In genomic region chr9:38036359-38037084, GRCh38 we compare ENCODE assay signal across 13 cellular contexts. TPM values are rescaled to one million over a fixed set of nuclear protein-coding genes. Genes with fewer than 3 reads are reported as not detected.
A peak's percentile ranks its signal among the peaks of the same experiment; 100 is the strongest.
DNase-seq lines count a peak whose midpoint lies in the region; ATAC-seq and TF ChIP-seq lines count a peak whose summit lies in the region.
"Had no signal": no experiment of that assay in that cellular context is flagged by ENCODE, and none has a peak within 500 bp of the region (broad histone marks: within the 10 kb centered on the region; RNA-seq: fewer than 3 reads in every experiment).

No MANE protein-coding gene starts in this region.

- peak overlapping the region; percentile 95 for H3K4ac ChIP-seq in IMR-90 (ENCODE audit: low read depth, low read length)
- H3K4ac ChIP-seq in mesendoderm (ENCODE audit: low read depth, low read length), result no peak overlapping the region

- H4K5ac ChIP-seq in IMR-90 (ENCODE audit: low read depth, low read length) (peak overlapping the region; percentile 7; the same call in 1 of the 2 replicates), mesendoderm (ENCODE audit: low read length) (no peak overlapping the region)

- TF ChIP-seq RAD21 in IMR-90 (IDR thresholded peaks at IDR 0.05; ENCODE audit: low read length), result no peak

- H3K4me3 ChIP-seq in IMR-90 (ENCODE audit: insufficient read depth, low read depth, low read length) (no peak overlapping the region), astrocyte of the spinal cord (ENCODE audit: low read depth, low read length) (no peak overlapping the region), thoracic aorta (peak overlapping the region; percentile 8), mesendoderm (ENCODE audit: low read length) (no peak overlapping the region)
- H3K4me3 ChIP-seq: heart left ventricle had no signal

- BruUV-seq in IMR-90 (replicated peaks; lab: Mats Ljungman, UMichigan), result no TSS peak

- TF ChIP-seq CTCF in IMR-90 (conservative IDR thresholded peaks at IDR 0.05; ENCODE audit: low read depth, low read length) (no peak), astrocyte of the spinal cord (IDR thresholded peaks at IDR 0.05; ENCODE audit: low read depth, low read length) (no peak), thoracic aorta (IDR thresholded peaks at IDR 0.05) (no peak)

- H4K91ac ChIP-seq in IMR-90 (ENCODE audit: insufficient read depth, low read depth, low read length), result peak overlapping the region; percentile 77

- H3K23ac ChIP-seq in IMR-90 (ENCODE audit: low read depth, low read length) (peak overlapping the region; percentile 89), mesendoderm (ENCODE audit: low read length) (no peak overlapping the region)

- peaks cover 60% of the 10 kb centered on the region for H4K20me1 ChIP-seq in IMR-90 (ENCODE audit: insufficient read depth, low read length)

- H2BK120ac ChIP-seq in IMR-90 (ENCODE audit: low read depth, low read length) (peak overlapping the region; percentile 95), mesendoderm (ENCODE audit: low read depth, low read length) (no peak overlapping the region)

- no CpG with 5 or more reads among the region's 12 CpGs for WGBS in IMR-90 (ENCODE audit: extremely low coverage in 2 of 2, insufficient read length in 1 of 2), 2 experiments
- no CpG with 5 or more reads among the region's 12 CpGs for WGBS in mesendoderm (ENCODE audit: extremely low coverage, insufficient coverage, low lambda C conversion rate)

- peak overlapping the region; percentile 19; the same call in 1 of the 2 replicates for H3K9ac ChIP-seq in IMR-90 (ENCODE audit: low read depth, low read length)
- H3K9ac ChIP-seq in mesendoderm (ENCODE audit: low read length), result no peak overlapping the region

- no peaks in the 10 kb centered on the region for H3K27me3 ChIP-seq in IMR-90 (ENCODE audit: control insufficient read depth, insufficient read depth, low read length)
- H3K27me3 ChIP-seq in thoracic aorta (replicated peaks; ENCODE audit: insufficient read depth), result no peaks in the 10 kb centered on the region
- H3K27me3 ChIP-seq in mesendoderm (ENCODE audit: insufficient read depth, low read length, poor library complexity), result no peaks in the 10 kb centered on the region
- H3K27me3 ChIP-seq: heart left ventricle had no signal

- H3K4me2 ChIP-seq in IMR-90 (ENCODE audit: low read depth, low read length), result no peak overlapping the region
- H3K4me2 ChIP-seq in mesendoderm (ENCODE audit: low read length), result no peak overlapping the region

- ATAC-seq in IMR-90 (ENCODE audit: low read depth) (peak; percentile 47), thoracic aorta (ENCODE audit: insufficient number of reproducible peaks, low FRiP score, low read depth) (no peak), HG03097 (IDR thresholded peaks at IDR 0.05; ENCODE audit: low FRiP score, unreplicated experiment) (no peak)
- ATAC-seq: heart left ventricle had no signal

- in situ Hi-C loops in IMR-90 (cut with MboI; ENCODE audit: low sequenced_read_pairs) (no loop called here), astrocyte of the spinal cord (cut with HindIII; ENCODE audit: low sequenced_read_pairs) (no loop called here)

- peak overlapping the region; percentile 6 for H2AK9ac ChIP-seq in IMR-90 (replicated peaks; ENCODE audit: low read depth, low read length, poor library complexity)

- peak overlapping the region; percentile 94 for H2BK20ac ChIP-seq in IMR-90 (ENCODE audit: low read depth, low read length)

- H2AK5ac ChIP-seq in IMR-90 (ENCODE audit: low read depth, low read length) (peak overlapping the region; percentile 86), mesendoderm (ENCODE audit: low read length) (no peak overlapping the region)

- peak overlapping the region; percentile 70 to 78 for H4K8ac ChIP-seq in IMR-90 (ENCODE audit: low read depth in 2 of 2, low read length in 2 of 2)
- no peak overlapping the region for H4K8ac ChIP-seq in mesendoderm (ENCODE audit: low read depth, low read length)

- intact Hi-C loops in IMR-90 (cut with micrococcal nuclease), result loop anchor here (5.0 kb wide), 1 partner anchor 84 kb away; no protein-coding TSS in a partner anchor

- no peak overlapping the region for H2AFZ ChIP-seq in IMR-90 (replicated peaks; ENCODE audit: low read length, poor library complexity)

- no peak overlapping the region; the same call in 1 of the 2 replicates for H3K56ac ChIP-seq in IMR-90 (ENCODE audit: extremely low read depth, insufficient read depth, low read length)
- no peak overlapping the region for H3K56ac ChIP-seq in mesendoderm (ENCODE audit: low read length)

- POLR2A ChIA-PET in IMR-90 (lab: Charles Lee; ENCODE audit: unreplicated experiment), result no interaction called here

- peaks cover 55% of the 10 kb centered on the region for H3K9me1 ChIP-seq in IMR-90 (ENCODE audit: insufficient read depth, low read length)

- no peak; the same call in 1 of the 2 replicates for TF ChIP-seq POLR2A in IMR-90 (IDR thresholded peaks at IDR 0.05; ENCODE audit: low read depth, low read length)

- H3K36me3 ChIP-seq in IMR-90 (ENCODE audit: control insufficient read depth, insufficient read depth, low read length) (peaks cover 4% of the 10 kb centered on the region; the same call in 1 of the 2 replicates), thoracic aorta (no peaks in the 10 kb centered on the region), mesendoderm (ENCODE audit: control insufficient read depth, insufficient read depth, low read length) (no peaks in the 10 kb centered on the region)
- H3K36me3 ChIP-seq: heart left ventricle had no signal

- peak overlapping the region; percentile 85 for H3K14ac ChIP-seq in IMR-90 (replicated peaks; ENCODE audit: low read depth, low read length)

- H3K27ac ChIP-seq in IMR-90 (ENCODE audit: insufficient read depth, low read length), result peak overlapping the region; percentile 85
- peak overlapping the region; percentile 47 to 62 for H3K27ac ChIP-seq in thoracic aorta
- no peak overlapping the region for H3K27ac ChIP-seq in mesendoderm (ENCODE audit: low read depth, low read length)

- peak overlapping the region; percentile 12; the same call in 1 of the 2 replicates for H3K18ac ChIP-seq in IMR-90 (ENCODE audit: low read depth, low read length)
- no peak overlapping the region for H3K18ac ChIP-seq in mesendoderm (ENCODE audit: low read length)

- H2BK5ac ChIP-seq in IMR-90 (ENCODE audit: low read depth, low read length, poor library complexity, severe bottlenecking) (peak overlapping the region; percentile 89), mesendoderm (ENCODE audit: low read length) (no peak overlapping the region)

- peaks cover 31 to 93% of the 10 kb centered on the region in 2 experiments for H3K79me1 ChIP-seq in IMR-90 (ENCODE audit: low read depth in 1 of 2, low read length in 2 of 2)
- H3K79me1 ChIP-seq in mesendoderm (ENCODE audit: low read length), result peaks cover 46% of the 10 kb centered on the region

- H2BK15ac ChIP-seq in IMR-90 (ENCODE audit: low read depth, low read length) (peak overlapping the region; percentile 57; the same call in 2 of the 3 replicates), mesendoderm (replicated peaks; ENCODE audit: low read depth) (no peak overlapping the region)

- CTCF ChIA-PET in IMR-90 (lab: Yijun Ruan, JAX), result no interaction called here

- H3K9me3 ChIP-seq in IMR-90 (ENCODE audit: control insufficient read depth, insufficient read depth, low read length), result no peaks in the 10 kb centered on the region
- no peaks in the 10 kb centered on the region for H3K9me3 ChIP-seq in thoracic aorta
- H3K9me3 ChIP-seq: heart left ventricle had no signal

- DNase-seq in IMR-90 (peak; percentile 67), astrocyte of the spinal cord (ENCODE audit: low read depth, low spot score) (peak; percentile 55), iris pigment epithelial cell (ENCODE audit: low read depth) (peak; percentile 88), thoracic aorta (ENCODE audit: low spot score) (peak; percentile 65), mesendoderm (no peak), DMS79 treated with DMSO at 0.1 percent for 48 hours (lab: John Stamatoyannopoulos, UW) (no peak), NCI-H69 (lab: John Stamatoyannopoulos, UW) (no peak)
- DNase-seq: cerebellar nuclear complex, midbrain, NCI-H2081 treated with DMSO at 0.1 percent for 48 hours, OCI-M1 had no signal

- dilution Hi-C loops in IMR-90 (cut with HindIII; ENCODE audit: low sequenced_read_pairs, unreplicated experiment), result no loop called here

- peaks cover 92% of the 10 kb centered on the region for H3K79me2 ChIP-seq in mesendoderm (ENCODE audit: control insufficient read depth, insufficient read depth, low read length)

- H3K4me1 ChIP-seq in IMR-90 (ENCODE audit: control insufficient read depth, insufficient read depth, low read length) (peaks cover 53% of the 10 kb centered on the region), thoracic aorta (ENCODE audit: control insufficient read depth in 1 of 2, low read depth in 2 of 2) (peaks cover 36 to 79% of the 10 kb centered on the region in 2 donors), mesendoderm (ENCODE audit: control insufficient read depth, low read depth, low read length) (peaks cover 11% of the 10 kb centered on the region)

TF ChIP-seq in IMR-90, 13 proteins besides CTCF, POLR2A, EP300 and RAD21:
- no peak for TF ChIP-seq MAZ (IDR thresholded peaks at IDR 0.05; ENCODE audit: borderline replicate concordance, low read depth, low read length)
- peak; percentile 94 for TF ChIP-seq BHLHE40 (IDR thresholded peaks at IDR 0.05; ENCODE audit: low read depth, low read length)
- peak; percentile 93 for TF ChIP-seq CEBPB (IDR thresholded peaks at IDR 0.05; ENCODE audit: low read depth, low read length)
- TF ChIP-seq USF2 (IDR thresholded peaks at IDR 0.05; ENCODE audit: low read depth, low read length), result no peak
TF ChIP-seq in IMR-90: peak in this region for 2.

RNA-seq across cellular contexts. Expression of gene SHB, which starts 32.5 kb away (rescaled TPM):
- total RNA-seq in IMR-90 (2012; rRNA removed) (6.1 and 7.8 TPM in 2 replicates), thoracic aorta (10 to 100 TPM; 41.7 to 57.9 TPM)
- 20.4 and 22.9 TPM in 2 replicates for polyA plus RNA-seq in IMR-90 (2012; rRNA removed)
- polyA plus RNA-seq in IMR-90 (2012; cell fraction: cytosol; rRNA removed), result 15.8 and 28.1 TPM in 2 replicates
- 36.9 and 39.5 TPM in 2 replicates for polyA plus RNA-seq in IMR-90 (2012; cell fraction: nucleus; rRNA removed; ENCODE audit: low replicate concordance)
- 13.4 TPM for polyA plus RNA-seq in mesendoderm (2013, experiment 1 of 2)
- polyA plus RNA-seq in mesendoderm (2013, experiment 2 of 2), result 13.5 TPM

Comparison
In these comparisons a context has a peak if more than half of its experiments do, and no peak if none do; other contexts are left out.
1. DNase-seq: peak in IMR-90 (single experiment), astrocyte of the spinal cord (single experiment), iris pigment epithelial cell (single experiment) and thoracic aorta (single experiment); none in mesendoderm (single experiment), DMS79 treated with DMSO at 0.1 percent for 48 hours (single experiment) and NCI-H69 (single experiment).